Comparison of ENCODE assay signal across 9 cellular contexts in genomic region chr9:96136992-96137665, GRCh38.
A peak's percentile ranks its signal among the peaks of the same experiment; 100 is the strongest.
DNase-seq lines count a peak whose midpoint lies in the region; ATAC-seq and TF ChIP-seq lines count a peak whose summit lies in the region.
"Had no signal": no experiment of that assay in that cellular context is flagged by ENCODE, and none has a peak within 500 bp of the region (broad histone marks: within the 10 kb centered on the region; RNA-seq: fewer than 3 reads in every experiment).

No MANE protein-coding gene starts in this region.

- peaks cover 6% of the 10 kb centered on the region for H3K27me3 Mint-ChIP-seq in activated naive CD8-positive, alpha-beta T cell treated with anti-CD3 and anti-CD28 coated beads, Interleukin-2, amount 10 ng/mL, durations not matched to agents 7 days and 5 days
- H3K27me3 Mint-ChIP-seq in activated naive CD8-positive, alpha-beta T cell treated with anti-CD3 and anti-CD28 coated beads, Interleukin-2, amount 50 U/mL, for 24 hours: no peaks in the 10 kb centered on the region
- peaks cover 0 to 2% of the 10 kb centered on the region in 2 donors for H3K27me3 Mint-ChIP-seq in CD4-positive, alpha-beta memory T cell

- no peaks in the 10 kb centered on the region for H3K27me3 ChIP-seq in PC-3 (ENCODE audit: low read length)
- no peaks in the 10 kb centered on the region for H3K27me3 ChIP-seq in CD4-positive, alpha-beta memory T cell (ENCODE audit: insufficient read depth, low read length)

- H3F3A ChIP-seq in PC-3 (ENCODE audit: low read length, unreplicated experiment): no peaks in the 10 kb centered on the region

- H3K9me3 Mint-ChIP-seq in activated naive CD8-positive, alpha-beta T cell treated with anti-CD3 and anti-CD28 coated beads, Interleukin-2, amount 10 ng/mL, durations not matched to agents 7 days and 5 days: peaks cover 2% of the 10 kb centered on the region
- no peaks in the 10 kb centered on the region for H3K9me3 Mint-ChIP-seq in activated naive CD8-positive, alpha-beta T cell treated with anti-CD3 and anti-CD28 coated beads, Interleukin-2, amount 50 U/mL, for 24 hours
- peaks cover 2 to 17% (median 13%) of the 10 kb centered on the region in 8 donors for H3K9me3 Mint-ChIP-seq in CD4-positive, alpha-beta memory T cell

- H3K4me3 Mint-ChIP-seq in activated naive CD8-positive, alpha-beta T cell treated with anti-CD3 and anti-CD28 coated beads, Interleukin-2, amount 10 ng/mL, durations not matched to agents 7 days and 5 days: no peak overlapping the region
- H3K4me3 Mint-ChIP-seq in activated naive CD8-positive, alpha-beta T cell treated with anti-CD3 and anti-CD28 coated beads, Interleukin-2, amount 50 U/mL, for 24 hours: no peak overlapping the region
- peak overlapping the region in 3 of 8 donors; percentile 6 to 14 (median 9) for H3K4me3 Mint-ChIP-seq in CD4-positive, alpha-beta memory T cell

- no peak overlapping the region for H3K4me3 ChIP-seq in PC-3 (ENCODE audit: low read length)
- no peak overlapping the region for H3K4me3 ChIP-seq in CD4-positive, alpha-beta memory T cell (ENCODE audit: low read length in 2 of 2)
- H3K4me3 ChIP-seq: gastrocnemius medialis had no signal

- intact Hi-C loops in PC-3 (cut with micrococcal nuclease) (no loop called here), sciatic nerve (cut with DNase I) (no loop called here)
- intact Hi-C loops in CD4-positive, alpha-beta memory T cell (cut with micrococcal nuclease): no loop called here

- H3K4me1 ChIP-seq in PC-3 (ENCODE audit: insufficient read depth, low read length): no peaks in the 10 kb centered on the region; the same call in 1 of the 2 replicates
- H3K4me1 ChIP-seq in CD4-positive, alpha-beta memory T cell (ENCODE audit: insufficient read depth, low read length): no peaks in the 10 kb centered on the region
- H3K4me1 ChIP-seq: gastrocnemius medialis had no signal

- no peaks in the 10 kb centered on the region for H4K20me1 ChIP-seq in PC-3 (ENCODE audit: low read length)

- H3K9ac ChIP-seq in PC-3 (ENCODE audit: low read length): no peak overlapping the region

- peak overlapping the region; percentile 41 for H3K4me2 ChIP-seq in PC-3 (ENCODE audit: low read length)

- H3K27ac ChIP-seq in PC-3 (ENCODE audit: low read length): no peak overlapping the region
- no peak overlapping the region for H3K27ac ChIP-seq in CD4-positive, alpha-beta memory T cell (ENCODE audit: low read depth, low read length)
- H3K27ac ChIP-seq: gastrocnemius medialis had no signal

- no TSS peak for BruUV-seq in PC-3 (replicated peaks; lab: Mats Ljungman, UMichigan)

- peak overlapping the region; percentile 57 for H2AFZ ChIP-seq in PC-3 (ENCODE audit: low read length)

- H3K9me3 ChIP-seq in PC-3 (ENCODE audit: low read length): no peaks in the 10 kb centered on the region
- no peaks in the 10 kb centered on the region for H3K9me3 ChIP-seq in CD4-positive, alpha-beta memory T cell (ENCODE audit: control insufficient read depth in 1 of 2, low read length in 2 of 2)
- H3K9me3 ChIP-seq: gastrocnemius medialis had no signal

- peak; percentile 47 for ATAC-seq in activated naive CD8-positive, alpha-beta T cell treated with anti-CD3 and anti-CD28 coated beads, Interleukin-2, amount 10 ng/mL, durations not matched to agents 7 days and 5 days (ENCODE audit: low read depth)
- ATAC-seq in activated naive CD8-positive, alpha-beta T cell treated with anti-CD3 and anti-CD28 coated beads, Interleukin-2, amount 50 U/mL, for 24 hours: no peak
- ATAC-seq in HG02852 (IDR thresholded peaks at IDR 0.05; ENCODE audit: unreplicated experiment) (peak; percentile 94), PC-3 (peak; percentile 33), sciatic nerve (peak; percentile 73)

- no peaks in the 10 kb centered on the region for H3K36me3 Mint-ChIP-seq in activated naive CD8-positive, alpha-beta T cell treated with anti-CD3 and anti-CD28 coated beads, Interleukin-2, amount 10 ng/mL, durations not matched to agents 7 days and 5 days
- no peaks in the 10 kb centered on the region for H3K36me3 Mint-ChIP-seq in activated naive CD8-positive, alpha-beta T cell treated with anti-CD3 and anti-CD28 coated beads, Interleukin-2, amount 50 U/mL, for 24 hours (ENCODE audit: low read depth)
- peaks cover 0 to 7% of the 10 kb centered on the region in 2 donors for H3K36me3 Mint-ChIP-seq in CD4-positive, alpha-beta memory T cell

- no peaks in the 10 kb centered on the region for H3K4me1 Mint-ChIP-seq in activated naive CD8-positive, alpha-beta T cell treated with anti-CD3 and anti-CD28 coated beads, Interleukin-2, amount 10 ng/mL, durations not matched to agents 7 days and 5 days
- peaks cover 20% of the 10 kb centered on the region for H3K4me1 Mint-ChIP-seq in activated naive CD8-positive, alpha-beta T cell treated with anti-CD3 and anti-CD28 coated beads, Interleukin-2, amount 50 U/mL, for 24 hours
- peaks cover 0 to 14% (median 3%) of the 10 kb centered on the region in 4 donors for H3K4me1 Mint-ChIP-seq in CD4-positive, alpha-beta memory T cell

- H3K9me2 ChIP-seq in PC-3 (replicated peaks; ENCODE audit: low read length): no peaks in the 10 kb centered on the region

- CTCF ChIA-PET in PC-3 (lab: Charles Lee): interaction anchor here (0.7 kb wide), 1 partner anchor 95 kb away, joined by 3 read pairs; no protein-coding TSS in a partner anchor
- CTCF ChIA-PET in CD4-positive, alpha-beta memory T cell (lab: Charles Lee; ENCODE audit: partially characterized antibody): interaction anchor here (1.2 kb wide), 1 partner anchor 13 kb away, joined by 3 read pairs; no protein-coding TSS in a partner anchor

- no peak for DNase-seq in activated naive CD8-positive, alpha-beta T cell treated with anti-CD3 and anti-CD28 coated beads, Interleukin-2, amount 10 ng/mL, durations not matched to agents 7 days and 5 days
- no peak for DNase-seq in activated naive CD8-positive, alpha-beta T cell treated with anti-CD3 and anti-CD28 coated beads, Interleukin-2, amount 50 U/mL, for 24 hours
- DNase-seq in PC-3: no peak
- DNase-seq in fibroblast of peridontal ligament (ENCODE audit: extremely low read depth): peak; percentile 84
- peak; percentile 74 for DNase-seq in sciatic nerve (ENCODE audit: low spot score)
- DNase-seq in NCI-H774 (lab: John Stamatoyannopoulos, UW): no peak
- no peak for DNase-seq in CD4-positive, alpha-beta memory T cell

- no peak overlapping the region for H3K27ac Mint-ChIP-seq in activated naive CD8-positive, alpha-beta T cell treated with anti-CD3 and anti-CD28 coated beads, Interleukin-2, amount 10 ng/mL, durations not matched to agents 7 days and 5 days
- no peak overlapping the region for H3K27ac Mint-ChIP-seq in activated naive CD8-positive, alpha-beta T cell treated with anti-CD3 and anti-CD28 coated beads, Interleukin-2, amount 50 U/mL, for 24 hours
- no peak overlapping the region for H3K27ac Mint-ChIP-seq in CD4-positive, alpha-beta memory T cell

- H3K36me3 ChIP-seq in PC-3 (ENCODE audit: low read depth, low read length): no peaks in the 10 kb centered on the region
- H3K36me3 ChIP-seq in CD4-positive, alpha-beta memory T cell (ENCODE audit: insufficient read depth, low read length): no peaks in the 10 kb centered on the region
- H3K36me3 ChIP-seq: gastrocnemius medialis had no signal

- TF ChIP-seq CTCF in PC-3 (conservative IDR thresholded peaks at IDR 0.05; ENCODE audit: low read depth, low read length): no peak

- POLR2A ChIA-PET in activated naive CD8-positive, alpha-beta T cell treated with anti-CD3 and anti-CD28 coated beads, Interleukin-2, amount 10 ng/mL, durations not matched to agents 7 days and 5 days (lab: Charles Lee): no interaction called here
- POLR2A ChIA-PET in PC-3 (lab: Charles Lee; ENCODE audit: unreplicated experiment): no interaction called here
- POLR2A ChIA-PET in CD4-positive, alpha-beta memory T cell (lab: Charles Lee; ENCODE audit: partially characterized antibody): no interaction called here

- H3K79me2 ChIP-seq in PC-3 (ENCODE audit: low read length): no peaks in the 10 kb centered on the region

Comparison
In these comparisons a context has a peak if more than half of its experiments do, and no peak if none do; other contexts are left out.
1. DNase-seq: peak in fibroblast of peridontal ligament (single experiment) and sciatic nerve (single experiment); none in activated naive CD8-positive, alpha-beta T cell treated with anti-CD3 and anti-CD28 coated beads, Interleukin-2, amount 10 ng/mL, durations not matched to agents 7 days and 5 days (single experiment), activated naive CD8-positive, alpha-beta T cell treated with anti-CD3 and anti-CD28 coated beads, Interleukin-2, amount 50 U/mL, for 24 hours (single experiment), PC-3 (single experiment), NCI-H774 (single experiment) and CD4-positive, alpha-beta memory T cell (0 of 5).